8 cellular contexts compared by ENCODE assay signal in the genomic region with DNA sequence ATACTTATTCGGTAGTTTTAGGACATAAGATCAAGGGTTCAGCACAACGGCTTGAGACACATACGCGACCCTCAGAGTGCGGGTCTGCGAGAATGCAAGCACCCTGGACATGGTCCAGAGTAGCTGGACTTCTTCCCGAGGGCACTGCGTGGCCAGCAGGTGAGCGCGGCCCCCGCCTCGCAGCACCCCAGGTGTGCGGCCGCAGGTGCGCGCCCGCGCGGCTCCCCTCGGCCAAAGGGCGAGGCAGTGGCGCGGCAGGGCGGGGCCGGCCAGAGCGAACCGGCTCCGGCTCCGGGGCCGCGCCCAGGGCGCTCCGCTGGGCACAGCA. TPM values are rescaled to one million over a fixed set of nuclear protein-coding genes. Genes with fewer than 3 reads are reported as not detected.
DNase-seq lines count a peak whose midpoint lies in the region; ATAC-seq, FAIRE-seq and TF ChIP-seq lines count a peak whose summit lies in the region.

No MANE protein-coding gene starts in this region.

- peak overlapping the region in 1 of 2 experiments; percentile 67 for H2BK12ac ChIP-seq in mesenchymal stem cell (ENCODE audit: low read length in 2 of 2)

- no peak overlapping the region for H2BK120ac ChIP-seq in mesenchymal stem cell (ENCODE audit: low read depth, low read length)

- no peak overlapping the region for H4K8ac ChIP-seq in mesenchymal stem cell (ENCODE audit: low read length)

- H3K79me1 ChIP-seq in mesenchymal stem cell (replicated peaks; ENCODE audit: low read length, poor library complexity, severe bottlenecking), result peaks cover 10% of the 10 kb centered on the region

- H3K9me3 ChIP-seq in heart right ventricle (no peaks in the 10 kb centered on the region), K562 (replicated peaks; ENCODE audit: control insufficient read depth, insufficient read depth, low read depth, low read length) (no peaks in the 10 kb centered on the region), mesenchymal stem cell (ENCODE audit: control insufficient read depth, low read length) (no peaks in the 10 kb centered on the region), vagina (no peaks in the 10 kb centered on the region)

- intact Hi-C loops in heart right ventricle (cut with DNase I), result loop anchor here in 2 of 10 donors (5.0 kb wide), 1 partner anchor 53 kb away; no protein-coding TSS in a partner anchor
- intact Hi-C loops in Right ventricle myocardium inferior (cut with DNase I), result no loop called here
- intact Hi-C loops in K562 (cut with micrococcal nuclease), result no loop called here
- intact Hi-C loops in vagina (cut with DNase I), result no loop called here

- POLR2A ChIA-PET in K562 (lab: Yijun Ruan, JAX), result interaction anchor here (0.6 to 0.7 kb wide), 2 partner anchors 8 to 71 kb away, joined by 3 read pairs; no protein-coding TSS in a partner anchor

- no peak for TF ChIP-seq RAD21 in K562 (CRISPR knock-in tag; conservative IDR thresholded peaks at IDR 0.05 in 1 of 2, IDR thresholded peaks at IDR 0.05 in 1 of 2)

- peak overlapping the region; percentile 78 for H3K4me2 ChIP-seq in K562 (ENCODE audit: insufficient read depth, low read length)
- H3K4me2 ChIP-seq in mesenchymal stem cell (ENCODE audit: low read length, poor library complexity, severe bottlenecking), result peak overlapping the region; percentile 98

- H3K23ac ChIP-seq in mesenchymal stem cell (ENCODE audit: low read length in 2 of 2), result peak overlapping the region in 1 of 2 experiments; percentile 91

- WGBS in heart right ventricle, 2 donors, result 1% methylated on average over 25 to 33 of the region's 33 CpGs
- WGBS in K562 (ENCODE audit: insufficient coverage, low coverage, missing lambda C conversion rate), result under 1% methylated on average over 23 of the region's 33 CpGs
- WGBS in mesenchymal stem cell, result 2% methylated on average over 21 of the region's 33 CpGs

- H2BK15ac ChIP-seq in mesenchymal stem cell (ENCODE audit: low read depth, poor library complexity, severe bottlenecking), result no peak overlapping the region

- in situ Hi-C loops in K562 (cut with MboI), result no loop called here

- no peaks in the 10 kb centered on the region for H3K79me2 ChIP-seq in K562 (ENCODE audit: control insufficient read depth, insufficient read depth, low read length)

- H3K4me1 ChIP-seq in heart right ventricle (peaks cover 0 to 39% (median 21%) of the 10 kb centered on the region in 9 donors), K562 (replicated peaks in 1 of 2; ENCODE audit: control insufficient read depth in 2 of 2, insufficient read depth in 2 of 2, low read length in 2 of 2) (peaks cover 4 to 14% of the 10 kb centered on the region in 2 experiments; a peak in 4 of 5 replicates), mesenchymal stem cell (ENCODE audit: control insufficient read depth, insufficient read depth, low read depth, low read length) (peaks cover 4% of the 10 kb centered on the region), vagina (peaks cover 12% of the 10 kb centered on the region)

- H3K18ac ChIP-seq in mesenchymal stem cell (ENCODE audit: low read depth in 1 of 2, low read length in 2 of 2), result peak overlapping the region in 1 of 2 experiments; percentile 60

- no peak for FAIRE-seq in K562 (lab: Jason Lieb, UNC)

- H3K9me1 ChIP-seq in K562 (ENCODE audit: control insufficient read depth, insufficient read depth, low read length), result no peaks in the 10 kb centered on the region

- no peaks in the 10 kb centered on the region for H4K20me1 ChIP-seq in K562 (replicated peaks; ENCODE audit: control insufficient read depth, insufficient read depth, low read length)

- TF ChIP-seq EP300 in K562 (IDR thresholded peaks at IDR 0.05; ENCODE audit: low read length), result no peak

- H3K27ac ChIP-seq in heart right ventricle (peak overlapping the region; percentile 64 to 93 (median 82)), K562 (ENCODE audit: extremely low read depth, low read depth, low read length) (no peak overlapping the region), mesenchymal stem cell (ENCODE audit: low read length, poor library complexity, severe bottlenecking) (no peak overlapping the region), vagina (peak overlapping the region; percentile 85)

- no peaks in the 10 kb centered on the region for H3K36me3 ChIP-seq in heart right ventricle
- no peaks in the 10 kb centered on the region for H3K36me3 ChIP-seq in K562 (ENCODE audit: control insufficient read depth, insufficient read depth, low read length)
- H3K36me3 ChIP-seq in mesenchymal stem cell (ENCODE audit: control insufficient read depth in 1 of 2, insufficient read depth in 2 of 2, low read depth in 1 of 2, low read length in 2 of 2), result peaks cover 0 to 3% of the 10 kb centered on the region in 2 experiments
- H3K36me3 ChIP-seq in vagina, result no peaks in the 10 kb centered on the region

- TF ChIP-seq CTCF in heart right ventricle (IDR thresholded peaks at IDR 0.05), result no peak
- TF ChIP-seq CTCF in K562 (IDR thresholded peaks at IDR 0.05 in 2 of 3, conservative IDR thresholded peaks at IDR 0.05 in 1 of 3; ENCODE audit: insufficient read depth in 2 of 3, low read depth in 1 of 3, low read length in 3 of 3), result no peak
- no peak for TF ChIP-seq CTCF in vagina (IDR thresholded peaks at IDR 0.05)

- no peak overlapping the region for H2AK5ac ChIP-seq in mesenchymal stem cell (ENCODE audit: low read length, severe bottlenecking)

- H3K14ac ChIP-seq in mesenchymal stem cell (ENCODE audit: low read length in 2 of 2), result no peak overlapping the region

- DNase-seq in heart right ventricle, result no peak
- no peak for DNase-seq in Right ventricle myocardium inferior (ENCODE audit: missing footprints)
- peak in 1 of 4 experiments; percentile 9 for DNase-seq in K562 (ENCODE audit: extremely low read depth in 1 of 4, low spot score in 3 of 4)
- DNase-seq in mesenchymal stem cell, result no peak
- DNase-seq in vagina (ENCODE audit: extremely low spot score in 2 of 2), result no peak
- no peak for DNase-seq in NCI-H2171 (lab: John Stamatoyannopoulos, UW)
- DNase-seq in NCI-H2227 (lab: John Stamatoyannopoulos, UW; ENCODE audit: unreplicated experiment), result no peak
- no peak for DNase-seq in NCI-H1417 (lab: John Stamatoyannopoulos, UW)

- H2AFZ ChIP-seq in K562 (ENCODE audit: low read depth, low read length), result peak overlapping the region; percentile 92
- peak overlapping the region; percentile 80 for H2AFZ ChIP-seq in mesenchymal stem cell (ENCODE audit: low read depth, low read length)

- ATAC-seq in heart right ventricle (no peak), Right ventricle myocardium inferior (no peak), K562 (no peak)

- no peak overlapping the region for H4K91ac ChIP-seq in mesenchymal stem cell (ENCODE audit: low read length)

- no peak for TF ChIP-seq POLR2A in K562 (conservative IDR thresholded peaks at IDR 0.05)
- no peak for TF ChIP-seq POLR2A in vagina (IDR thresholded peaks at IDR 0.05)

- peak overlapping the region in 1 of 2 experiments; percentile 21 for H3K4ac ChIP-seq in mesenchymal stem cell (ENCODE audit: low read depth in 1 of 2, low read length in 2 of 2)

- H2BK5ac ChIP-seq in mesenchymal stem cell (ENCODE audit: low read depth, low read length, poor library complexity, severe bottlenecking), result no peak overlapping the region

- peak overlapping the region in 1 of 2 experiments; percentile 86; a peak in 2 of 4 replicates for H3K9ac ChIP-seq in K562 (ENCODE audit: insufficient read depth in 1 of 2, low read depth in 2 of 2, low read length in 2 of 2)
- peak overlapping the region; percentile 32 for H3K9ac ChIP-seq in mesenchymal stem cell (ENCODE audit: low read length)

- H3K4me3 ChIP-seq in heart right ventricle, result peak overlapping the region; percentile 62 to 98 (median 89)
- H3K4me3 ChIP-seq in K562, result peak overlapping the region; percentile 57
- peak overlapping the region; percentile 79 to 86 for H3K4me3 ChIP-seq in mesenchymal stem cell (ENCODE audit: insufficient read depth in 1 of 2, low read depth in 1 of 2, low read length in 2 of 2)
- H3K4me3 ChIP-seq in vagina, result peak overlapping the region; percentile 56 to 67

- CTCF ChIA-PET in K562 (lab: Yijun Ruan, JAX; ENCODE audit: low intra/inter-chr PET ratio), result no interaction called here

- BruUV-seq in K562 (replicated peaks; lab: Mats Ljungman, UMichigan), result no TSS peak

- H3K27me3 ChIP-seq in heart right ventricle, result peaks cover 0 to 32% (median 0%) of the 10 kb centered on the region in 7 donors
- peaks cover 2 to 23% of the 10 kb centered on the region in 2 experiments; a peak in 4 of 5 replicates for H3K27me3 ChIP-seq in K562 (ENCODE audit: control insufficient read depth in 2 of 2, insufficient read depth in 2 of 2, low read length in 2 of 2)
- H3K27me3 ChIP-seq in mesenchymal stem cell (ENCODE audit: control insufficient read depth in 1 of 2, insufficient read depth in 1 of 2, low read length in 2 of 2), result peaks cover 0 to 41% of the 10 kb centered on the region in 2 experiments
- no peaks in the 10 kb centered on the region for H3K27me3 ChIP-seq in vagina

TF ChIP-seq in K562, 482 proteins besides CTCF, POLR2A, EP300 and RAD21 (continues in another document):
- TF ChIP-seq KDM5B (IDR thresholded peaks at IDR 0.05; ENCODE audit: insufficient replicate concordance, low read depth, low read length) (peak; percentile 1), GATAD2B (IDR thresholded peaks at IDR 0.05; ENCODE audit: borderline replicate concordance) (peak; percentile 54; the same call in 1 of the 2 replicates), GATA2 (CRISPR knock-in tag; IDR thresholded peaks at IDR 0.05) (no peak)

RNA-seq across cellular contexts. Expression of a gene that starts 0.3 kb away (rescaled TPM):
- total RNA-seq in heart right ventricle (10 to 100 TPM; 14.4 to 36.9 (median 26.5) TPM), Right ventricle myocardium inferior (17.4 TPM), K562 (2014; rRNA removed) (0.05 and 0.78 TPM in 2 replicates), K562 (2014; rRNA removed; fragmentation: Illumina TruSeq; extraction: Trizol) (0.35 and 0.51 TPM in 2 replicates), K562 (2015; rRNA removed; fragmentation: Illumina TruSeq; extraction: Trizol) (0.19 and 0.36 TPM in 2 replicates), K562 (2021) (0.22 and 0.83 TPM in 2 replicates), vagina (38.3 TPM)
- polyA plus RNA-seq in heart right ventricle (1 to 10 TPM; 2.6 to 7.7 TPM), K562 (2011; rRNA removed) (0.46 and 1.2 TPM in 2 replicates), K562 (2014; fragmentation: Illumina TruSeq; extraction: Trizol) (0.21 and 0.27 TPM in 2 replicates), K562 (2014; fragmentation: Nextera tagmentation; extraction: Ambion mirVana) (under 1 TPM; 0.08 to 0.10 TPM), K562 (2014; rRNA removed) (0.03 and 0.44 TPM in 2 replicates)
- 0.88 and 1.0 TPM in 2 replicates for total RNA-seq in K562 (2011; cell fraction: chromatin; rRNA removed; ENCODE audit: low replicate concordance)
- 0.26 and 0.33 TPM in 2 replicates for total RNA-seq in K562 (2011; cell fraction: nucleolus; rRNA removed)
- total RNA-seq in K562 (2011; cell fraction: nucleoplasm; rRNA removed), result 0.22 and 0.76 TPM in 2 replicates
- 0.16 and 0.34 TPM in 2 replicates for polyA plus RNA-seq in K562 (2011; cell fraction: cytosol; rRNA removed)
- 0.20 and 1.1 TPM in 2 replicates for polyA plus RNA-seq in K562 (2011; cell fraction: nucleus; rRNA removed)
- polyA plus RNA-seq in K562 (2012), result 0.14 and 0.22 TPM in 2 replicates
- polyA minus RNA-seq in K562 (2011; rRNA and poly(A)+ RNA removed), result 1.1 and 4.9 TPM in 2 replicates
- polyA minus RNA-seq in K562 (2011; cell fraction: cytosol; rRNA and poly(A)+ RNA removed), result 1.9 TPM in 1 of 2 replicates, not detected in the other
- polyA minus RNA-seq in K562 (2011; cell fraction: nucleus; rRNA and poly(A)+ RNA removed), result 0.13 and 2.7 TPM in 2 replicates
- polyA plus RNA-seq in mesenchymal stem cell (2013, experiment 1 of 2), result 5.6 TPM
- 5.3 TPM for polyA plus RNA-seq in mesenchymal stem cell (2013, experiment 2 of 2)

Comparison
In these comparisons a context has a peak if more than half of its experiments do, and no peak if none do; other contexts are left out.
1. H3K27ac ChIP-seq: peak in heart right ventricle (10 of 10) and vagina (single experiment); none in K562 (single experiment) and mesenchymal stem cell (single experiment).
2. Peak in every context shown above with its lines, with median percentiles within 50 percentile points of each other: H3K4me3 ChIP-seq.